Comparison of ENCODE assay signal across 13 cellular contexts in genomic region chr3:60250210-60250609, GRCh38.
"Had no signal": no experiment of that assay in that cellular context is flagged by ENCODE, and none has a peak within 500 bp of the region (broad histone marks: within the 10 kb centered on the region; RNA-seq: fewer than 3 reads in every experiment).

No MANE protein-coding gene starts in this region.

- H3K4me3 ChIP-seq: breast epithelium, dorsolateral prefrontal cortex, esophagus muscularis mucosa, lower lobe of right lung, neural progenitor cell, pancreas, skin epidermis had no signal

- DNase-seq: activated gamma-delta T cell treated with Interleukin-2 at 50 U/mL for 16 hours; activated naive CD8-positive, alpha-beta T cell treated with anti-CD3 and anti-CD28 coated beads, Interleukin-2, amount 10 ng/mL, durations not matched to agents 7 days and 5 days; activated T-cell treated with anti-CD3 and anti-CD28 coated beads, Interleukin-2, amount 50 U/mL, for 1 hour; anterior cingulate cortex; dorsolateral prefrontal cortex; hippocampal formation; lower lobe of right lung; pancreas; stimulated activated CD4-positive, alpha-beta T cell treated with anti-CD3 and anti-CD28 coated beads, Interleukin-4, amount 100 ng/mL, for 4 hours had no signal
